Comparison of ENCODE assay signal across 13 cellular contexts in genomic region chr4:132493476-132493875, GRCh38.
"Had no signal": no experiment of that assay in that cellular context is flagged by ENCODE, and none has a peak within 500 bp of the region (broad histone marks: within the 10 kb centered on the region; RNA-seq: fewer than 3 reads in every experiment).

No MANE protein-coding gene starts in this region.

- DNase-seq: activated naive CD4-positive, alpha-beta T cell; activated naive CD8-positive, alpha-beta T cell treated with anti-CD3 and anti-CD28 coated beads, Interleukin-2, amount 10 ng/mL, durations not matched to agents 7 days and 5 days; anterior cingulate cortex; islet precursor cell; mucosa of descending colon; naive thymus-derived CD4-positive, alpha-beta T cell; stimulated activated CD4-positive, alpha-beta T cell treated with anti-CD3 and anti-CD28 coated beads, Interleukin-2, amount 100 ng/mL, for 48 hours; stimulated activated naive B cell treated with anti-CD40 and anti-IgM and Interleukin-4, amounts not matched to agents 10 μg/mL and 1 μg/mL and 100 μg/mL, for 72 hours; T1000; thyroid gland had no signal

- H3K4me1 ChIP-seq: right atrium auricular region, thyroid gland had no signal

- H3K36me3 ChIP-seq: neutrophil, right atrium auricular region, thyroid gland had no signal

- H3K27ac ChIP-seq: neutrophil, right atrium auricular region, thyroid gland had no signal

- H3K9me3 ChIP-seq: neutrophil, thyroid gland had no signal

- ATAC-seq: activated CD4-positive, CD25-positive, alpha-beta regulatory T cell treated with anti-CD3 and anti-CD28 coated beads, Interleukin-2, amount 50 U/mL, for 24 hours; mucosa of descending colon; naive thymus-derived CD4-positive, alpha-beta T cell; stimulated activated naive B cell treated with anti-CD40 and anti-IgM and Interleukin-4, amounts not matched to agents 10 μg/mL and 1 μg/mL and 100 μg/mL, for 72 hours had no signal

- H3K4me3 ChIP-seq: mucosa of descending colon, right atrium auricular region, thyroid gland had no signal

- H3K27me3 ChIP-seq: neutrophil, right atrium auricular region, thyroid gland had no signal
